3 cellular contexts compared by ENCODE assay signal in genomic region chr5:160812996-160813395, GRCh38. TPM values are rescaled to one million over a fixed set of nuclear protein-coding genes. Genes with fewer than 3 reads are reported as not detected.
"Had no signal": no experiment of that assay in that cellular context is flagged by ENCODE, and none has a peak within 500 bp of the region (broad histone marks: within the 10 kb centered on the region; RNA-seq: fewer than 3 reads in every experiment).

No MANE protein-coding gene starts in this region.

RNA-seq across cellular contexts. Expression of gene ATP10B, which starts 39.0 kb away (rescaled TPM):
- total RNA-seq: HepG2, HT1080, IMR-90 had no signal
